ENCODE assay signal across 15 cellular contexts in genomic region chr11:36195496-36196346, GRCh38.
DNase-seq lines count a peak whose midpoint lies in the region; ATAC-seq and TF ChIP-seq lines count a peak whose summit lies in the region.
"Had no signal": no experiment of that assay in that cellular context is flagged by ENCODE, and none has a peak within 500 bp of the region (broad histone marks: within the 10 kb centered on the region; RNA-seq: fewer than 3 reads in every experiment).

No MANE protein-coding gene starts in this region.

- 100% methylated on average over 2 of the region's 5 CpGs; no CpG with 5 or more reads in 1 of the 2 experiments for WGBS in mesodermal cell (ENCODE audit: insufficient coverage in 2 of 2), 2 experiments

- H2AFZ ChIP-seq in fibroblast of lung (ENCODE audit: low read length), result no peak overlapping the region

- DNase-seq in BE2C (peak; percentile 40), NCI-H2171 treated with DMSO at 0.1 percent for 48 hours (lab: John Stamatoyannopoulos, UW) (peak; percentile 100), fibroblast of lung (ENCODE audit: low read depth in 2 of 2) (peak; percentile 5 to 47), midbrain (lab: John Stamatoyannopoulos, UW) (no peak), coronary artery (ENCODE audit: low spot score) (no peak), caudate nucleus (lab: John Stamatoyannopoulos, UW) (no peak)
- DNase-seq: activated naive CD8-positive, alpha-beta T cell treated with anti-CD3 and anti-CD28 coated beads, Interleukin-2, amount 10 ng/mL, durations not matched to agents 7 days and 5 days; cortex of kidney; H9; RPMI8226; T-helper 17 cell had no signal

- H3K27ac ChIP-seq in fibroblast of lung (ENCODE audit: insufficient read depth, low read length) (no peak overlapping the region), mesodermal cell (ENCODE audit: low read depth, low read length, severe bottlenecking) (peak overlapping the region; percentile 16), coronary artery (no peak overlapping the region), caudate nucleus (ENCODE audit: low read depth, low read length) (no peak overlapping the region)
- H3K27ac ChIP-seq: esophagus muscularis mucosa, ovary had no signal

- no peaks in the 10 kb centered on the region for H3K9me3 ChIP-seq in BE2C
- no peaks in the 10 kb centered on the region for H3K9me3 ChIP-seq in fibroblast of lung (ENCODE audit: control insufficient read depth, insufficient read depth, low read depth, low read length)
- no peaks in the 10 kb centered on the region for H3K9me3 ChIP-seq in mesodermal cell (ENCODE audit: control insufficient read depth, low read length)
- H3K9me3 ChIP-seq: esophagus muscularis mucosa, ovary had no signal

- TF ChIP-seq CTCF in BE2C (IDR thresholded peaks at IDR 0.05; ENCODE audit: low read depth, low read length) (no peak), fibroblast of lung (conservative IDR thresholded peaks at IDR 0.05 in 1 of 2, IDR thresholded peaks at IDR 0.05 in 1 of 2; ENCODE audit: low read depth in 1 of 2, low read length in 2 of 2) (no peak), coronary artery (IDR thresholded peaks at IDR 0.05) (no peak)

- H3K4me2 ChIP-seq in fibroblast of lung (ENCODE audit: extremely low read depth, insufficient read depth, low read length), result no peak overlapping the region

- ATAC-seq in GM21717 (IDR thresholded peaks at IDR 0.05; ENCODE audit: unreplicated experiment), result no peak
- ATAC-seq: T-helper 17 cell had no signal

- H3K4me1 ChIP-seq in BE2C (peaks cover 19% of the 10 kb centered on the region), fibroblast of lung (ENCODE audit: control insufficient read depth, extremely low read depth, insufficient read depth, low read length) (no peaks in the 10 kb centered on the region), mesodermal cell (ENCODE audit: control insufficient read depth, insufficient read depth, low read length, poor library complexity, severe bottlenecking) (no peaks in the 10 kb centered on the region)
- H3K4me1 ChIP-seq: esophagus muscularis mucosa had no signal

- H4K20me1 ChIP-seq in fibroblast of lung (ENCODE audit: control insufficient read depth, extremely low read depth, insufficient read depth, low read length), result no peaks in the 10 kb centered on the region

- peak overlapping the region; percentile 40 for H3K4me3 ChIP-seq in BE2C (ENCODE audit: low read depth, low read length)
- no peak overlapping the region for H3K4me3 ChIP-seq in fibroblast of lung (replicated peaks in 1 of 4; ENCODE audit: control extremely low read depth in 1 of 4, insufficient read depth in 1 of 4, low read depth in 3 of 4, low read length in 4 of 4)
- no peak overlapping the region for H3K4me3 ChIP-seq in mesodermal cell (ENCODE audit: extremely low read depth, insufficient read depth, low read length, poor library complexity, severe bottlenecking)
- H3K4me3 ChIP-seq in coronary artery, result no peak overlapping the region
- H3K4me3 ChIP-seq: esophagus muscularis mucosa, ovary had no signal

- H3K27me3 ChIP-seq in BE2C, result no peaks in the 10 kb centered on the region
- H3K27me3 ChIP-seq in fibroblast of lung (ENCODE audit: control insufficient read depth, insufficient read depth, low read length), result no peaks in the 10 kb centered on the region
- H3K27me3 ChIP-seq: esophagus muscularis mucosa, ovary had no signal

- H3K79me2 ChIP-seq in fibroblast of lung (ENCODE audit: control insufficient read depth, insufficient read depth, low read length), result no peaks in the 10 kb centered on the region

- H3K36me3 ChIP-seq in BE2C (no peaks in the 10 kb centered on the region; the same call in 1 of the 2 replicates), fibroblast of lung (ENCODE audit: control insufficient read depth, insufficient read depth, low read length) (no peaks in the 10 kb centered on the region), mesodermal cell (ENCODE audit: control insufficient read depth, insufficient read depth, low read length) (peaks cover 24% of the 10 kb centered on the region)
- H3K36me3 ChIP-seq: esophagus muscularis mucosa, ovary had no signal

- no peak overlapping the region for H3K9ac ChIP-seq in fibroblast of lung (ENCODE audit: insufficient read depth, low read length)

Comparison
In these comparisons a context has a peak if more than half of its experiments do, and no peak if none do; other contexts are left out.
1. DNase-seq: peak in BE2C (single experiment), NCI-H2171 treated with DMSO at 0.1 percent for 48 hours (single experiment) and fibroblast of lung (2 of 2); none in midbrain (single experiment), coronary artery (single experiment) and caudate nucleus (0 of 61).